In the genomic region with DNA sequence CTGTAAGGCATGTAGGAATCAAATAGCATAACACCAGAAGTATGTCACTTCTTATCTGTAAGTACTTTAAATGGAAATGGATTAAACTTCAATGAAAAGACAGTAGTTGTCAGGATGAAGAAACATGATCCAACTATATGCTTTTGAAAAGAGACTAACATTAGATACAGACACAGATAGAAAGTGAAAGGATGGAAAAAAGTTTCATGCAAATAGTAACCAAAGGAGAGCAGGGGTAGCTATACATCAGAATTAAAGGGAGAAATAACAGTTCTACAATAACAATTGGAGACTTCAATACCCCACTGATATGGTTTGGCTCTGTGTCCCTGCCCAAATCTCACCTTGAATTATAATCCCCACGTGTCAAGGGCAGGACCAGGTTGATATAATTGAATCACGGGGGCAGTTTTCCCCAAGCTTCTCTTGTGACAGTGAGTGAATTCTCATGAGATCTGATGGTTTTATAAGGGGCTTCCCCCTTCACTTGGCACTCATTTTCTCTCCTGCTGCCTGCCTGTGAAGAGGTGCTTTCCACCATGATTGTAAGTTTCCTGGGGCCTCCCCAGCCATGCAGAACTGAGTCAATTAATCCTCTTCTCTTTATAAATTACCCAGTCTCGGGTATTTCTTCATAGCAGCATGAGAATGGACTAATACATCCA, we compare ENCODE assay signal across 1 cellular context.
A peak's percentile ranks its signal among the peaks of the same experiment; 100 is the strongest.
TF ChIP-seq lines count a peak whose summit lies in the region.

No MANE protein-coding gene starts in this region.

TF ChIP-seq in GM12878, 131 proteins besides CTCF, POLR2A, EP300 and RAD21 (continued from another document and continues in another):
- TF ChIP-seq, protein P1, sequence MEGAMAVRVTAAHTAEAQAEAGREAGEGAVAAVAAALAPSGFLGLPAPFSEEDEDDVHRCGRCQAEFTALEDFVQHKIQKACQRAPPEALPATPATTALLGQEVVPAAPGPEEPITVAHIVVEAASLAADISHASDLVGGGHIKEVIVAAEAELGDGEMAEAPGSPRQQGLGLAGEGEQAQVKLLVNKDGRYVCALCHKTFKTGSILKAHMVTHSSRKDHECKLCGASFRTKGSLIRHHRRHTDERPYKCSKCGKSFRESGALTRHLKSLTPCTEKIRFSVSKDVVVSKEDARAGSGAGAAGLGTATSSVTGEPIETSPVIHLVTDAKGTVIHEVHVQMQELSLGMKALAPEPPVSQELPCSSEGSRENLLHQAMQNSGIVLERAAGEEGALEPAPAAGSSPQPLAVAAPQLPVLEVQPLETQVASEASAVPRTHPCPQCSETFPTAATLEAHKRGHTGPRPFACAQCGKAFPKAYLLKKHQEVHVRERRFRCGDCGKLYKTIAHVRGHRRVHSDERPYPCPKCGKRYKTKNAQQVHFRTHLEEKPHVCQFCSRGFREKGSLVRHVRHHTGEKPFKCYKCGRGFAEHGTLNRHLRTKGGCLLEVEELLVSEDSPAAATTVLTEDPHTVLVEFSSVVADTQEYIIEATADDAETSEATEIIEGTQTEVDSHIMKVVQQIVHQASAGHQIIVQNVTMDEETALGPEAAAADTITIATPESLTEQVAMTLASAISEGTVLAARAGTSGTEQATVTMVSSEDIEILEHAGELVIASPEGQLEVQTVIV (IDR thresholded peaks at IDR 0.05; ENCODE audit: borderline replicate concordance, partially characterized antibody): no peak
- TF ChIP-seq HDGF (IDR thresholded peaks at IDR 0.05): no peak
- no peak for TF ChIP-seq KAT2A (conservative IDR thresholded peaks at IDR 0.05; ENCODE audit: control insufficient read depth, low read depth, low read length)
- no peak for TF ChIP-seq ZNF207 (IDR thresholded peaks at IDR 0.05; ENCODE audit: borderline replicate concordance)
- no peak for TF ChIP-seq CHD1 (IDR thresholded peaks at IDR 0.05; ENCODE audit: low read depth, low read length)
- TF ChIP-seq CREB1 (IDR thresholded peaks at IDR 0.05; ENCODE audit: low read depth): no peak
- no peak for TF ChIP-seq EED (IDR thresholded peaks at IDR 0.05; ENCODE audit: low read depth)
- no peak for TF ChIP-seq RB1 (IDR thresholded peaks at IDR 0.05; ENCODE audit: borderline replicate concordance)
- no peak for TF ChIP-seq SUPT20H (IDR thresholded peaks at IDR 0.05; ENCODE audit: borderline replicate concordance, control insufficient read depth, low read depth, low read length)
- peak; percentile 54; the same call in 1 of the 2 replicates for TF ChIP-seq RAD51 (IDR thresholded peaks at IDR 0.05)
- no peak for TF ChIP-seq SMARCA5 (IDR thresholded peaks at IDR 0.05)
- TF ChIP-seq KDM1A (IDR thresholded peaks at IDR 0.05; ENCODE audit: borderline replicate concordance): no peak
- TF ChIP-seq CBX5 (IDR thresholded peaks at IDR 0.05; ENCODE audit: low read depth): no peak
- TF ChIP-seq IRF3 (IDR thresholded peaks at IDR 0.05): no peak
- no peak for TF ChIP-seq JUNB (IDR thresholded peaks at IDR 0.05)
- TF ChIP-seq MLLT1 (IDR thresholded peaks at IDR 0.05): no peak
- TF ChIP-seq ETV6 (conservative IDR thresholded peaks at IDR 0.05 in 1 of 2, IDR thresholded peaks at IDR 0.05 in 1 of 2; ENCODE audit: borderline replicate concordance in 1 of 2, low read depth in 1 of 2): no peak
- no peak for TF ChIP-seq TARDBP (IDR thresholded peaks at IDR 0.05; ENCODE audit: borderline replicate concordance)
- TF ChIP-seq SREBF2 (IDR thresholded peaks at IDR 0.05; ENCODE audit: low read length): no peak
- TF ChIP-seq RELB (IDR thresholded peaks at IDR 0.05; ENCODE audit: low read depth): peak; percentile 76
- TF ChIP-seq BCLAF1 (IDR thresholded peaks at IDR 0.05): no peak
- TF ChIP-seq, protein P2, sequence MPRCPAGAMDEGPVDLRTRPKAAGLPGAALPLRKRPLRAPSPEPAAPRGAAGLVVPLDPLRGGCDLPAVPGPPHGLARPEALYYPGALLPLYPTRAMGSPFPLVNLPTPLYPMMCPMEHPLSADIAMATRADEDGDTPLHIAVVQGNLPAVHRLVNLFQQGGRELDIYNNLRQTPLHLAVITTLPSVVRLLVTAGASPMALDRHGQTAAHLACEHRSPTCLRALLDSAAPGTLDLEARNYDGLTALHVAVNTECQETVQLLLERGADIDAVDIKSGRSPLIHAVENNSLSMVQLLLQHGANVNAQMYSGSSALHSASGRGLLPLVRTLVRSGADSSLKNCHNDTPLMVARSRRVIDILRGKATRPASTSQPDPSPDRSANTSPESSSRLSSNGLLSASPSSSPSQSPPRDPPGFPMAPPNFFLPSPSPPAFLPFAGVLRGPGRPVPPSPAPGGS (IDR thresholded peaks at IDR 0.05; ENCODE audit: borderline replicate concordance, insufficient read depth, low read depth, low read length, poor library complexity, severe bottlenecking): no peak
- TF ChIP-seq TBL1XR1 (IDR thresholded peaks at IDR 0.05; ENCODE audit: low read depth, low read length): no peak
- no peak for TF ChIP-seq MYB (IDR thresholded peaks at IDR 0.05; ENCODE audit: borderline replicate concordance, low read depth, low read length)
- TF ChIP-seq IKZF2 (IDR thresholded peaks at IDR 0.05): peak in 1 of 2 experiments; percentile 16; a peak in 1 of 4 replicates
- no peak for TF ChIP-seq SMC3 (IDR thresholded peaks at IDR 0.05; ENCODE audit: borderline replicate concordance, low read length)
- TF ChIP-seq STAT1 (conservative IDR thresholded peaks at IDR 0.05): no peak
- no peak for TF ChIP-seq NFYA (IDR thresholded peaks at IDR 0.05; ENCODE audit: borderline replicate concordance, low read depth, low read length)
- TF ChIP-seq ESRRA (IDR thresholded peaks at IDR 0.05; ENCODE audit: low read length): no peak
- TF ChIP-seq NR2F1 (conservative IDR thresholded peaks at IDR 0.05): no peak
- no peak for TF ChIP-seq USF1 (IDR thresholded peaks at IDR 0.05; ENCODE audit: borderline replicate concordance, extremely low read length, insufficient read depth, low read depth, low read length)
- no peak for TF ChIP-seq HDAC2 (IDR thresholded peaks at IDR 0.05)
- peak; percentile 50; the same call in 1 of the 2 replicates for TF ChIP-seq MTA2 (IDR thresholded peaks at IDR 0.05; ENCODE audit: low read depth)
- TF ChIP-seq, protein P3, sequence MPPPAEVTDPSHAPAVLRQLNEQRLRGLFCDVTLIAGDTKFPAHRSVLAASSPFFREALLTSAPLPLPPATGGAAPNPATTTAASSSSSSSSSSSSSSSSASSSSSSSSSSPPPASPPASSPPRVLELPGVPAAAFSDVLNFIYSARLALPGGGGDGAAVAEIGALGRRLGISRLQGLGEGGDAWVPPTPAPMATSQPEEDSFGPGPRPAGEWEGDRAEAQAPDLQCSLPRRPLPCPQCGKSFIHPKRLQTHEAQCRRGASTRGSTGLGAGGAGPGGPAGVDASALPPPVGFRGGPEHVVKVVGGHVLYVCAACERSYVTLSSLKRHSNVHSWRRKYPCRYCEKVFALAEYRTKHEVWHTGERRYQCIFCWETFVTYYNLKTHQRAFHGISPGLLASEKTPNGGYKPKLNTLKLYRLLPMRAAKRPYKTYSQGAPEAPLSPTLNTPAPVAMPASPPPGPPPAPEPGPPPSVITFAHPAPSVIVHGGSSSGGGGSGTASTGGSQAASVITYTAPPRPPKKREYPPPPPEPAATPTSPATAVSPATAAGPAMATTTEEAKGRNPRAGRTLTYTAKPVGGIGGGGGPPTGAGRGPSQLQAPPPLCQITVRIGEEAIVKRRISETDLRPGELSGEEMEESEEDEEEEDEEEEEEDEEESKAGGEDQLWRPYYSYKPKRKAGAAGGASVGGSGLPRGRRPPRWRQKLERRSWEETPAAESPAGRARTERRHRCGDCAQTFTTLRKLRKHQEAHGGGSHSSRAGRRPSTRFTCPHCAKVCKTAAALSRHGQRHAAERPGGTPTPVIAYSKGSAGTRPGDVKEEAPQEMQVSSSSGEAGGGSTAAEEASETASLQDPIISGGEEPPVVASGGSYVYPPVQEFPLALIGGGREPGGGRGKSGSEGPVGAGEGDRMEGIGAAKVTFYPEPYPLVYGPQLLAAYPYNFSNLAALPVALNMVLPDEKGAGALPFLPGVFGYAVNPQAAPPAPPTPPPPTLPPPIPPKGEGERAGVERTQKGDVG (CRISPR knock-in tag; IDR thresholded peaks at IDR 0.05): no peak
- TF ChIP-seq CEBPB (IDR thresholded peaks at IDR 0.05; ENCODE audit: borderline replicate concordance in 1 of 2, low read depth in 2 of 2, low read length in 2 of 2): no peak
- TF ChIP-seq, protein P4, sequence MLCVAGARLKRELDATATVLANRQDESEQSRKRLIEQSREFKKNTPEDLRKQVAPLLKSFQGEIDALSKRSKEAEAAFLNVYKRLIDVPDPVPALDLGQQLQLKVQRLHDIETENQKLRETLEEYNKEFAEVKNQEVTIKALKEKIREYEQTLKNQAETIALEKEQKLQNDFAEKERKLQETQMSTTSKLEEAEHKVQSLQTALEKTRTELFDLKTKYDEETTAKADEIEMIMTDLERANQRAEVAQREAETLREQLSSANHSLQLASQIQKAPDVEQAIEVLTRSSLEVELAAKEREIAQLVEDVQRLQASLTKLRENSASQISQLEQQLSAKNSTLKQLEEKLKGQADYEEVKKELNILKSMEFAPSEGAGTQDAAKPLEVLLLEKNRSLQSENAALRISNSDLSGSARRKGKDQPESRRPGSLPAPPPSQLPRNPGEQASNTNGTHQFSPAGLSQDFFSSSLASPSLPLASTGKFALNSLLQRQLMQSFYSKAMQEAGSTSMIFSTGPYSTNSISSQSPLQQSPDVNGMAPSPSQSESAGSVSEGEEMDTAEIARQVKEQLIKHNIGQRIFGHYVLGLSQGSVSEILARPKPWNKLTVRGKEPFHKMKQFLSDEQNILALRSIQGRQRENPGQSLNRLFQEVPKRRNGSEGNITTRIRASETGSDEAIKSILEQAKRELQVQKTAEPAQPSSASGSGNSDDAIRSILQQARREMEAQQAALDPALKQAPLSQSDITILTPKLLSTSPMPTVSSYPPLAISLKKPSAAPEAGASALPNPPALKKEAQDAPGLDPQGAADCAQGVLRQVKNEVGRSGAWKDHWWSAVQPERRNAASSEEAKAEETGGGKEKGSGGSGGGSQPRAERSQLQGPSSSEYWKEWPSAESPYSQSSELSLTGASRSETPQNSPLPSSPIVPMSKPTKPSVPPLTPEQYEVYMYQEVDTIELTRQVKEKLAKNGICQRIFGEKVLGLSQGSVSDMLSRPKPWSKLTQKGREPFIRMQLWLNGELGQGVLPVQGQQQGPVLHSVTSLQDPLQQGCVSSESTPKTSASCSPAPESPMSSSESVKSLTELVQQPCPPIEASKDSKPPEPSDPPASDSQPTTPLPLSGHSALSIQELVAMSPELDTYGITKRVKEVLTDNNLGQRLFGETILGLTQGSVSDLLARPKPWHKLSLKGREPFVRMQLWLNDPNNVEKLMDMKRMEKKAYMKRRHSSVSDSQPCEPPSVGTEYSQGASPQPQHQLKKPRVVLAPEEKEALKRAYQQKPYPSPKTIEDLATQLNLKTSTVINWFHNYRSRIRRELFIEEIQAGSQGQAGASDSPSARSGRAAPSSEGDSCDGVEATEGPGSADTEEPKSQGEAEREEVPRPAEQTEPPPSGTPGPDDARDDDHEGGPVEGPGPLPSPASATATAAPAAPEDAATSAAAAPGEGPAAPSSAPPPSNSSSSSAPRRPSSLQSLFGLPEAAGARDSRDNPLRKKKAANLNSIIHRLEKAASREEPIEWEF (IDR thresholded peaks at IDR 0.05; ENCODE audit: insufficient replicate concordance, low read depth, low read length): no peak
